ENCODE assay signal across 1 cellular context in genomic region chr5:131361677-131362315, GRCh38.
TF ChIP-seq lines count a peak whose summit lies in the region.

No MANE protein-coding gene starts in this region.

TF ChIP-seq in GM23338, 12 proteins besides CTCF, POLR2A, EP300 and RAD21 (continued from another document):
- TF ChIP-seq POLR2AphosphoS5 (IDR thresholded peaks at IDR 0.05; ENCODE audit: low read depth), result no peak
- TF ChIP-seq NANOG (IDR thresholded peaks at IDR 0.05; ENCODE audit: borderline replicate concordance), result no peak
- no peak for TF ChIP-seq EZH2phosphoT487 (IDR thresholded peaks at IDR 0.05; ENCODE audit: unreplicated experiment)
- TF ChIP-seq ETS1 (IDR thresholded peaks at IDR 0.05), result no peak
- TF ChIP-seq JUNB (IDR thresholded peaks at IDR 0.05; ENCODE audit: unreplicated experiment), result no peak
- no peak for TF ChIP-seq ZNF462 (CRISPR knock-in tag; IDR thresholded peaks at IDR 0.05)
TF ChIP-seq in GM23338: peak in this region for 0.
